Comparison of ENCODE assay signal across 8 cellular contexts in genomic region chr14:50559990-50560928, GRCh38. TPM values are rescaled to one million over a fixed set of nuclear protein-coding genes. Genes with fewer than 3 reads are reported as not detected.
DNase-seq lines count a peak whose midpoint lies in the region; ATAC-seq and TF ChIP-seq lines count a peak whose summit lies in the region.

ATL1 (plus strand) TSS chr14:50560145; CDS start chr14:50560266, 121 bp downstream.

- H3K9me3 Mint-ChIP-seq in mesothelial cell of epicardium = no peaks in the 10 kb centered on the region
- no peaks in the 10 kb centered on the region for H3K9me3 Mint-ChIP-seq in stimulated activated effector memory CD8-positive, alpha-beta T cell treated with anti-CD3 and anti-CD28 coated beads, Interleukin-12 subunit alpha, Interleukin-12 subunit beta, amount 100 ng/mL, for 72 hours

- no peaks in the 10 kb centered on the region for H3K36me3 Mint-ChIP-seq in mesothelial cell of epicardium
- no peaks in the 10 kb centered on the region for H3K36me3 Mint-ChIP-seq in stimulated activated effector memory CD8-positive, alpha-beta T cell treated with anti-CD3 and anti-CD28 coated beads, Interleukin-12 subunit alpha, Interleukin-12 subunit beta, amount 100 ng/mL, for 72 hours

- peaks cover 81% of the 10 kb centered on the region for H3K27me3 Mint-ChIP-seq in mesothelial cell of epicardium (ENCODE audit: low read depth)

- peak within 1 kb of the TSS; percentile 80 for H3K4me3 Mint-ChIP-seq in mesothelial cell of epicardium
- peak within 1 kb of the TSS; percentile 74 for H3K4me3 Mint-ChIP-seq in stimulated activated effector memory CD8-positive, alpha-beta T cell treated with anti-CD3 and anti-CD28 coated beads, Interleukin-12 subunit alpha, Interleukin-12 subunit beta, amount 100 ng/mL, for 72 hours

- ATAC-seq in HG03045 (IDR thresholded peaks at IDR 0.05; ENCODE audit: unreplicated experiment) (peak; percentile 52), GM18861 (IDR thresholded peaks at IDR 0.05; ENCODE audit: unreplicated experiment) (no peak)
- ATAC-seq in stimulated activated effector memory CD8-positive, alpha-beta T cell treated with anti-CD3 and anti-CD28 coated beads, Interleukin-12 subunit alpha, Interleukin-12 subunit beta, amount 100 ng/mL, for 72 hours = peak; percentile 84

- H3K27ac Mint-ChIP-seq in mesothelial cell of epicardium = peak within 1 kb of the TSS; percentile 71
- H3K27ac Mint-ChIP-seq in stimulated activated effector memory CD8-positive, alpha-beta T cell treated with anti-CD3 and anti-CD28 coated beads, Interleukin-12 subunit alpha, Interleukin-12 subunit beta, amount 100 ng/mL, for 72 hours = no peak within 1 kb of the TSS

- H3K4me1 Mint-ChIP-seq in mesothelial cell of epicardium = peaks cover 6% of the 10 kb centered on the region
- peaks cover 8% of the 10 kb centered on the region for H3K4me1 Mint-ChIP-seq in stimulated activated effector memory CD8-positive, alpha-beta T cell treated with anti-CD3 and anti-CD28 coated beads, Interleukin-12 subunit alpha, Interleukin-12 subunit beta, amount 100 ng/mL, for 72 hours

- peak; percentile 21 for DNase-seq in DMS114 treated with DMSO at 0.1 percent for 48 hours (lab: John Stamatoyannopoulos, UW; ENCODE audit: unreplicated experiment)
- peak; percentile 53 for DNase-seq in NCI-H774 (lab: John Stamatoyannopoulos, UW)
- DNase-seq in activated T-cell treated with anti-CD3 and anti-CD28 coated beads, Interleukin-2, amount 50 U/mL, for 1 hour = peak; percentile 49
- no peak for DNase-seq in epithelial cell of proximal tubule (ENCODE audit: low read depth)
- peak; percentile 47 to 71 for DNase-seq in mesothelial cell of epicardium (ENCODE audit: low spot score in 2 of 2, unreplicated experiment in 2 of 2)
- peak; percentile 22 to 69 for DNase-seq in stimulated activated effector memory CD8-positive, alpha-beta T cell treated with anti-CD3 and anti-CD28 coated beads, Interleukin-12 subunit alpha, Interleukin-12 subunit beta, amount 100 ng/mL, for 72 hours (ENCODE audit: low spot score in 2 of 2)

- peak within 1 kb of the TSS; percentile 71 for H3K4me3 ChIP-seq in epithelial cell of proximal tubule (ENCODE audit: low read depth, low read length)

- TF ChIP-seq CTCF in epithelial cell of proximal tubule (conservative IDR thresholded peaks at IDR 0.05; ENCODE audit: low read depth, low read length) = no peak
- no peak for TF ChIP-seq CTCF in mesothelial cell of epicardium (IDR thresholded peaks at IDR 0.05; ENCODE audit: unreplicated experiment)

RNA-seq across cellular contexts. Expression of gene ATL1, which starts in this region (rescaled TPM):
- total RNA-seq in epithelial cell of proximal tubule (2.0 and 5.3 TPM in 2 replicates), mesothelial cell of epicardium (1.5 to 2.9 TPM (median 1.8 TPM) in 3 replicates)
